ENCODE assay signal across 1 cellular context in genomic region chr17:55708575-55708974, GRCh38.
TF ChIP-seq lines count a peak whose summit lies in the region.

No MANE protein-coding gene starts in this region.

TF ChIP-seq in SK-N-SH treated with all-trans-retinoic acid at 6 μM for 48 hours, 23 proteins besides CTCF, POLR2A, EP300 and RAD21 (continued from another document):
- TF ChIP-seq PATZ1 (CRISPR knock-in tag; IDR thresholded peaks at IDR 0.05; ENCODE audit: borderline replicate concordance) (no peak), ZFP30 (CRISPR knock-in tag; IDR thresholded peaks at IDR 0.05) (no peak), BACH2 (CRISPR knock-in tag; IDR thresholded peaks at IDR 0.05; ENCODE audit: borderline replicate concordance) (no peak), PPARA (CRISPR knock-in tag; IDR thresholded peaks at IDR 0.05; ENCODE audit: borderline replicate concordance) (no peak), CREB5 (CRISPR knock-in tag; IDR thresholded peaks at IDR 0.05; ENCODE audit: low read depth) (no peak), CSDC2 (CRISPR knock-in tag; IDR thresholded peaks at IDR 0.05) (no peak), ISL1 (CRISPR knock-in tag; IDR thresholded peaks at IDR 0.05) (no peak), ZFP3 (CRISPR knock-in tag; IDR thresholded peaks at IDR 0.05) (no peak), CSRNP3 (CRISPR knock-in tag; IDR thresholded peaks at IDR 0.05) (no peak)
